ENCODE assay signal across 26 cellular contexts in the genomic region with DNA sequence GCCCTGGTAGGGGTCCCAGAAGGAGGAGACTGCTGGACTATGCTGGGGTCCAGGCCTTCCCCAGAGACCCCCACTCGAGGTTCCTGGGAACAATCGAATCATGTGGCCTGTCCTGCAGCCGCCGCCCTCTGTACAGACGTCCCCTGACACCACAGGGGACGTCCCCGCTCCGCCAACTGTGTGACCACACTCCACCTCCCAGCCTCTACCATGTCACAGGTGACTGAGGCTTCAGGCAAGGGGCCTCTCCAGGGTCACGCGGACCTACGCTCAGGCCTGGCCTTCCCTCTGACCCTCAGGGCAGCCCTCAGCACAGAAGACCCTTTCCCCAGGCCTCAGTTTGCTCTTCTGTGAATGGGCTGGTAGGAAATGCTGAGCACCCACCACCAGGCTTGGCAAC. TPM values are rescaled to one million over a fixed set of nuclear protein-coding genes. Genes with fewer than 3 reads are reported as not detected.
A peak's percentile ranks its signal among the peaks of the same experiment; 100 is the strongest.
DNase-seq lines count a peak whose midpoint lies in the region; ATAC-seq and TF ChIP-seq lines count a peak whose summit lies in the region.
"Had no signal": no experiment of that assay in that cellular context is flagged by ENCODE, and none has a peak within 500 bp of the region (broad histone marks: within the 10 kb centered on the region; RNA-seq: fewer than 3 reads in every experiment).

No MANE protein-coding gene starts in this region.

- H3K27ac ChIP-seq in Karpas-422 (ENCODE audit: low read length): peak overlapping the region; percentile 99
- H3K27ac ChIP-seq: ascending aorta, esophagus muscularis mucosa, gastroesophageal sphincter, parathyroid adenoma had no signal

- H4K20me1 ChIP-seq in Karpas-422 (ENCODE audit: insufficient read depth, low read depth, low read length): peaks cover 46% of the 10 kb centered on the region; the same call in 1 of the 2 replicates

- intact Hi-C loops in sciatic nerve (cut with DNase I): no loop called here

- no peak overlapping the region for H3K4me3 Mint-ChIP-seq in stimulated activated effector memory CD8-positive, alpha-beta T cell treated with anti-CD3 and anti-CD28 coated beads, Interleukin-12 subunit alpha, Interleukin-12 subunit beta, amount 100 ng/mL, for 72 hours
- H3K4me3 Mint-ChIP-seq in chondrocyte (ENCODE audit: unreplicated experiment): no peak overlapping the region
- H3K4me3 Mint-ChIP-seq: natural killer cell; stimulated activated naive CD8-positive, alpha-beta T cell treated with anti-CD3 and anti-CD28 coated beads, Interleukin-15, Interleukin-2, amounts not matched to agents 100 ng/mL and 50 ng/mL, for 24 hours; type B pancreatic cell had no signal

- DNase-seq in Karpas-422 (no peak), NCI-H187 treated with DMSO at 0.1 percent for 48 hours (lab: John Stamatoyannopoulos, UW) (no peak), chondrocyte (ENCODE audit: low spot score) (no peak), sciatic nerve (ENCODE audit: low spot score) (no peak)
- DNase-seq in stimulated activated effector memory CD8-positive, alpha-beta T cell treated with anti-CD3 and anti-CD28 coated beads, Interleukin-12 subunit alpha, Interleukin-12 subunit beta, amount 100 ng/mL, for 72 hours (ENCODE audit: low spot score in 2 of 2): no peak
- DNase-seq: activated CD4-positive, alpha-beta T cell treated with anti-CD3 and anti-CD28 coated beads, Interleukin-2, amount 50 U/mL, for 4 hours; activated naive CD4-positive, alpha-beta T cell treated with Interleukin-2 at 50 U/mL for 16 hours; cerebellar nuclear complex; DMS79 treated with DMSO at 0.1 percent for 48 hours; effector CD8-positive, alpha-beta T cell; natural killer cell; NCI-H1417; NCI-H2171 treated with DMSO at 0.1 percent for 48 hours; NCI-H526 treated with DMSO at 0.1 percent for 48 hours; OCI-M1; SHP77; stimulated activated CD4-positive, alpha-beta T cell treated with anti-CD3 and anti-CD28 coated beads, Interleukin-1b, Interleukin-23, amount 100 ng/mL, for 48 hours had no signal

- no peaks in the 10 kb centered on the region for H3K9me3 ChIP-seq in Karpas-422 (ENCODE audit: low read length)
- H3K9me3 ChIP-seq: ascending aorta, esophagus muscularis mucosa, gastroesophageal sphincter had no signal

- no peak overlapping the region for H3K4me3 ChIP-seq in Karpas-422 (ENCODE audit: low read length)
- H3K4me3 ChIP-seq: ascending aorta, esophagus muscularis mucosa, gastroesophageal sphincter had no signal

- peaks cover 25% of the 10 kb centered on the region for H3K36me3 Mint-ChIP-seq in stimulated activated effector memory CD8-positive, alpha-beta T cell treated with anti-CD3 and anti-CD28 coated beads, Interleukin-12 subunit alpha, Interleukin-12 subunit beta, amount 100 ng/mL, for 72 hours
- peaks cover 6% of the 10 kb centered on the region for H3K36me3 Mint-ChIP-seq in chondrocyte (ENCODE audit: low read depth)
- H3K36me3 Mint-ChIP-seq: natural killer cell, type B pancreatic cell had no signal

- no peaks in the 10 kb centered on the region for H3K27me3 Mint-ChIP-seq in chondrocyte (ENCODE audit: low read depth)
- H3K27me3 Mint-ChIP-seq: stimulated activated naive CD8-positive, alpha-beta T cell treated with anti-CD3 and anti-CD28 coated beads, Interleukin-15, Interleukin-2, amounts not matched to agents 100 ng/mL and 50 ng/mL, for 24 hours; type B pancreatic cell had no signal

- peaks cover 51% of the 10 kb centered on the region for H3K36me3 ChIP-seq in Karpas-422 (ENCODE audit: insufficient read depth, low read length)

- no peak overlapping the region for H3K4me2 ChIP-seq in Karpas-422 (ENCODE audit: low read depth, low read length, poor library complexity, severe bottlenecking)

- peaks cover 21% of the 10 kb centered on the region for H3K79me2 ChIP-seq in Karpas-422 (ENCODE audit: low read length)
- H3K79me2 ChIP-seq: parathyroid adenoma had no signal

- no peak overlapping the region for H3K9ac ChIP-seq in Karpas-422 (ENCODE audit: low read length)
- H3K9ac ChIP-seq: parathyroid adenoma had no signal

- H2AFZ ChIP-seq in Karpas-422 (ENCODE audit: low read length): no peak overlapping the region
- H2AFZ ChIP-seq: parathyroid adenoma had no signal

- no peaks in the 10 kb centered on the region for H3K9me3 Mint-ChIP-seq in stimulated activated effector memory CD8-positive, alpha-beta T cell treated with anti-CD3 and anti-CD28 coated beads, Interleukin-12 subunit alpha, Interleukin-12 subunit beta, amount 100 ng/mL, for 72 hours
- no peaks in the 10 kb centered on the region for H3K9me3 Mint-ChIP-seq in chondrocyte (ENCODE audit: low read depth)
- H3K9me3 Mint-ChIP-seq: stimulated activated naive CD8-positive, alpha-beta T cell treated with anti-CD3 and anti-CD28 coated beads, Interleukin-15, Interleukin-2, amounts not matched to agents 100 ng/mL and 50 ng/mL, for 24 hours; type B pancreatic cell had no signal

- H3K27me3 ChIP-seq in Karpas-422 (ENCODE audit: low read length): no peaks in the 10 kb centered on the region
- H3K27me3 ChIP-seq: ascending aorta, esophagus muscularis mucosa, gastroesophageal sphincter had no signal

- no peak overlapping the region for H3K27ac Mint-ChIP-seq in stimulated activated effector memory CD8-positive, alpha-beta T cell treated with anti-CD3 and anti-CD28 coated beads, Interleukin-12 subunit alpha, Interleukin-12 subunit beta, amount 100 ng/mL, for 72 hours
- no peak overlapping the region for H3K27ac Mint-ChIP-seq in chondrocyte (ENCODE audit: unreplicated experiment)
- H3K27ac Mint-ChIP-seq: stimulated activated naive CD8-positive, alpha-beta T cell treated with anti-CD3 and anti-CD28 coated beads, Interleukin-15, Interleukin-2, amounts not matched to agents 100 ng/mL and 50 ng/mL, for 24 hours; type B pancreatic cell had no signal

- no peaks in the 10 kb centered on the region for H3K4me1 Mint-ChIP-seq in stimulated activated effector memory CD8-positive, alpha-beta T cell treated with anti-CD3 and anti-CD28 coated beads, Interleukin-12 subunit alpha, Interleukin-12 subunit beta, amount 100 ng/mL, for 72 hours
- H3K4me1 Mint-ChIP-seq in chondrocyte (ENCODE audit: low read depth): no peaks in the 10 kb centered on the region
- H3K4me1 Mint-ChIP-seq: natural killer cell had no signal

- H3K4me1 ChIP-seq in Karpas-422 (ENCODE audit: low read length): peaks cover 88% of the 10 kb centered on the region
- H3K4me1 ChIP-seq: ascending aorta, gastroesophageal sphincter, parathyroid adenoma had no signal

- TF ChIP-seq CTCF in chondrocyte (IDR thresholded peaks at IDR 0.05): no peak

- ATAC-seq in GM18868 (IDR thresholded peaks at IDR 0.05; ENCODE audit: unreplicated experiment) (peak; percentile 64), GM21786 (IDR thresholded peaks at IDR 0.05; ENCODE audit: unreplicated experiment) (peak; percentile 79), HG03175 (IDR thresholded peaks at IDR 0.05; ENCODE audit: unreplicated experiment) (no peak), sciatic nerve (no peak)
- peak; percentile 31 for ATAC-seq in stimulated activated effector memory CD8-positive, alpha-beta T cell treated with anti-CD3 and anti-CD28 coated beads, Interleukin-12 subunit alpha, Interleukin-12 subunit beta, amount 100 ng/mL, for 72 hours
- ATAC-seq: gastroesophageal sphincter, natural killer cell had no signal

- no peaks in the 10 kb centered on the region for H3K9me2 ChIP-seq in Karpas-422 (replicated peaks; ENCODE audit: insufficient read depth, low read length)

RNA-seq across cellular contexts. Expression of gene TMEM161A, which starts 13.1 kb away (rescaled TPM):
- total RNA-seq in Karpas-422 (2014; rRNA removed; shearing (Covaris generic); ENCODE audit: low replicate concordance): 24.9 and 58.5 TPM in 2 replicates
- 21.9 to 27.1 TPM (median 26.0 TPM) in 3 replicates for total RNA-seq in chondrocyte
- 20.7 TPM for total RNA-seq in sciatic nerve

RNA-seq across cellular contexts. Expression of gene MEF2B, which starts 18.6 kb away (rescaled TPM):
- total RNA-seq in Karpas-422 (2014; rRNA removed; shearing (Covaris generic); ENCODE audit: low replicate concordance): 395 and 679 TPM in 2 replicates
- total RNA-seq in chondrocyte (1.2 to 1.4 TPM in 2 of 3 replicates, not detected in the other), sciatic nerve (4.7 TPM)
- total RNA-seq: ascending aorta, esophagus muscularis mucosa, gastroesophageal sphincter had no signal

RNA-seq across cellular contexts. Expression of gene BORCS8, which starts 40.5 kb away (rescaled TPM):
- total RNA-seq in Karpas-422 (2014; rRNA removed; shearing (Covaris generic); ENCODE audit: low replicate concordance): 6.6 and 12.3 TPM in 2 replicates
- total RNA-seq in chondrocyte (14.5 to 29.6 TPM (median 14.6 TPM) in 3 replicates), sciatic nerve (28.6 TPM)

RNA-seq across cellular contexts. Expression of gene RFXANK, which starts 40.6 kb away (rescaled TPM):
- 170 and 176 TPM in 2 replicates for total RNA-seq in Karpas-422 (2014; rRNA removed; shearing (Covaris generic); ENCODE audit: low replicate concordance)
- total RNA-seq in chondrocyte: 64.8 to 68.9 TPM (median 66.5 TPM) in 3 replicates
- total RNA-seq in sciatic nerve: 58.2 TPM

RNA-seq across cellular contexts. Expression of gene NR2C2AP, which starts 51.8 kb away (rescaled TPM):
- total RNA-seq in Karpas-422 (2014; rRNA removed; shearing (Covaris generic); ENCODE audit: low replicate concordance): 6.9 and 21.4 TPM in 2 replicates
- total RNA-seq in chondrocyte (6.4 to 13.4 TPM (median 8.3 TPM) in 3 replicates), sciatic nerve (9.2 TPM)

Comparison
In these comparisons a context has a peak if more than half of its experiments do, and no peak if none do; other contexts are left out.
1. ATAC-seq: peak in GM18868 (single experiment), GM21786 (single experiment) and stimulated activated effector memory CD8-positive, alpha-beta T cell treated with anti-CD3 and anti-CD28 coated beads, Interleukin-12 subunit alpha, Interleukin-12 subunit beta, amount 100 ng/mL, for 72 hours (single experiment); none in HG03175 (single experiment) and sciatic nerve (single experiment).
2. RNA of gene MEF2B, which starts 18.6 kb away (total RNA-seq): 395 to 679 TPM in Karpas-422; 4.7 TPM in sciatic nerve (single experiment) and 1.2 to 1.4 TPM in chondrocyte; every median in the first group is over 10 times any median in the second.